Comparison of ENCODE assay signal across 8 cellular contexts in the genomic region with DNA sequence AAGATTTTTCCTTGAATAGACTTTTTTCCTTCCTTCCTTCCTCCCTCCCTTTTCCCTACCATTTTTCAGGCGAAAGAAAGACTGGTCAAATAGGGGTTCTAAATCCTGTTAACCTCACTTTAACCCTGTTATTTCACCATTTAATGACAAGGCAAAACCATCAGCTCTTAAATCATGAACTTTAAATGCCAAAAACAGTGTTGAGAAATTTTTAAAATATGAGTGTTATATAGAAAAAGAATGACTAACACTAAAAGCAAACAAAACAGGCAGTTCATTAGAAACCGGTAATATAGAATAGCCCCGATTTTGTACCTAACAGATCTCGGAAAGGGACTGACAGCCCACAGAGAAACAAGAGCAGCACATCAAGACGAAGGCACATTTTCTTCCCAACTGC. TPM values are rescaled to one million over a fixed set of nuclear protein-coding genes. Genes with fewer than 3 reads are reported as not detected.
DNase-seq lines count a peak whose midpoint lies in the region; ATAC-seq and TF ChIP-seq lines count a peak whose summit lies in the region.

No MANE protein-coding gene starts in this region.

- H3K4me1 ChIP-seq in iPS-20b (ENCODE audit: insufficient read depth, low read length): peaks cover 35% of the 10 kb centered on the region
- peaks cover 14 to 24% (median 21%) of the 10 kb centered on the region in 4 donors for H3K4me1 ChIP-seq in upper lobe of left lung

- no peak for TF ChIP-seq EP300 in upper lobe of left lung (IDR thresholded peaks at IDR 0.05)

- no peaks in the 10 kb centered on the region for H3K9me3 Mint-ChIP-seq in activated CD4-positive, alpha-beta memory T cell treated with anti-CD3 and anti-CD28 coated beads, Interleukin-2, amount 10 ng/mL, durations not matched to agents 7 days and 5 days

- peak overlapping the region; percentile 94 for H3K27ac Mint-ChIP-seq in activated CD4-positive, alpha-beta memory T cell treated with anti-CD3 and anti-CD28 coated beads, Interleukin-2, amount 10 ng/mL, durations not matched to agents 7 days and 5 days

- CTCF ChIA-PET in activated CD4-positive, alpha-beta memory T cell treated with anti-CD3 and anti-CD28 coated beads, Interleukin-2, amount 10 ng/mL, durations not matched to agents 7 days and 5 days (lab: Charles Lee): interaction anchor here (0.6 to 2.0 kb wide), 10 partner anchors 11 to 424 kb away, joined by 3 to 11 read pairs (median 4); a partner anchor contains a TSS

- WGBS in upper lobe of left lung, 2 donors: 8 to 19% methylated on average over 5 of the region's 5 CpGs

- no peak overlapping the region for H3K27ac ChIP-seq in iPS-20b (ENCODE audit: low read length)
- peak overlapping the region; percentile 74 to 83 (median 76) for H3K27ac ChIP-seq in upper lobe of left lung

- peak; percentile 78 for DNase-seq in AG10803 (ENCODE audit: low read depth)
- DNase-seq in activated CD4-positive, alpha-beta memory T cell treated with anti-CD3 and anti-CD28 coated beads, Interleukin-2, amount 10 ng/mL, durations not matched to agents 7 days and 5 days: no peak
- no peak for DNase-seq in upper lobe of left lung
- no peak for DNase-seq in KG1 (lab: John Stamatoyannopoulos, UW)
- no peak for DNase-seq in stimulated activated CD4-positive, alpha-beta T cell treated with anti-CD3 and anti-CD28 coated beads, Interleukin-12 subunit alpha, Interleukin-12 subunit beta, amount 100 ng/mL, for 4 hours
- no peak for DNase-seq in dermis blood vessel endothelial cell

- no peaks in the 10 kb centered on the region for H3K36me3 ChIP-seq in iPS-20b (ENCODE audit: insufficient read depth, low read depth, low read length)
- no peaks in the 10 kb centered on the region for H3K36me3 ChIP-seq in upper lobe of left lung

- POLR2A ChIA-PET in activated CD4-positive, alpha-beta memory T cell treated with anti-CD3 and anti-CD28 coated beads, Interleukin-2, amount 10 ng/mL, durations not matched to agents 7 days and 5 days (lab: Charles Lee): interaction anchor here (0.6 to 9.8 kb wide), 41 partner anchors 10 to 439 kb away, joined by 3 to 146 read pairs (median 5); a partner anchor contains a TSS

- H3K9me3 ChIP-seq in iPS-20b (ENCODE audit: insufficient read depth, low read depth, low read length) (no peaks in the 10 kb centered on the region), upper lobe of left lung (no peaks in the 10 kb centered on the region)

- ATAC-seq in GM21528 (IDR thresholded peaks at IDR 0.05; ENCODE audit: low FRiP score, unreplicated experiment): peak; percentile 9
- ATAC-seq in upper lobe of left lung (ENCODE audit: low FRiP score in 2 of 2): no peak

- H3K9ac ChIP-seq in iPS-20b (ENCODE audit: low read depth, low read length): no peak overlapping the region

- peaks cover 37% of the 10 kb centered on the region for H3K36me3 Mint-ChIP-seq in activated CD4-positive, alpha-beta memory T cell treated with anti-CD3 and anti-CD28 coated beads, Interleukin-2, amount 10 ng/mL, durations not matched to agents 7 days and 5 days (ENCODE audit: low read depth)

- no peak for TF ChIP-seq POLR2A in upper lobe of left lung (IDR thresholded peaks at IDR 0.05)

- H3K4me3 Mint-ChIP-seq in activated CD4-positive, alpha-beta memory T cell treated with anti-CD3 and anti-CD28 coated beads, Interleukin-2, amount 10 ng/mL, durations not matched to agents 7 days and 5 days: peak overlapping the region; percentile 96

- H3K27me3 ChIP-seq in iPS-20b (ENCODE audit: insufficient read depth, low read length) (no peaks in the 10 kb centered on the region), upper lobe of left lung (no peaks in the 10 kb centered on the region)

- H3K4me1 Mint-ChIP-seq in activated CD4-positive, alpha-beta memory T cell treated with anti-CD3 and anti-CD28 coated beads, Interleukin-2, amount 10 ng/mL, durations not matched to agents 7 days and 5 days: peaks cover 71% of the 10 kb centered on the region

- peak overlapping the region; percentile 54 for H3K4me3 ChIP-seq in AG10803 (ENCODE audit: low read length)
- peak overlapping the region; percentile 41; the same call in 1 of the 2 replicates for H3K4me3 ChIP-seq in iPS-20b (ENCODE audit: low read length)
- H3K4me3 ChIP-seq in upper lobe of left lung: peak overlapping the region; percentile 3 to 45 (median 36)

- TF ChIP-seq CTCF in AG10803 (conservative IDR thresholded peaks at IDR 0.05; ENCODE audit: low read length): no peak
- TF ChIP-seq CTCF in upper lobe of left lung (IDR thresholded peaks at IDR 0.05): no peak

- H3K27me3 Mint-ChIP-seq in activated CD4-positive, alpha-beta memory T cell treated with anti-CD3 and anti-CD28 coated beads, Interleukin-2, amount 10 ng/mL, durations not matched to agents 7 days and 5 days: no peaks in the 10 kb centered on the region

RNA-seq across cellular contexts. Expression of a gene that starts 57.3 kb away (rescaled TPM):
- 10 to 100 TPM; 36.2 to 38.0 TPM for total RNA-seq in activated CD4-positive, alpha-beta memory T cell treated with anti-CD3 and anti-CD28 coated beads, Interleukin-2, amount 10 ng/mL, durations not matched to agents 7 days and 5 days
- total RNA-seq in upper lobe of left lung: 10 to 100 TPM in 5 of 6 donors, 1 to 10 TPM in 1; 7.5 to 22.0 (median 13.0) TPM
- total RNA-seq in dermis blood vessel endothelial cell: 14.1 and 14.7 TPM in 2 replicates
